6 cellular contexts compared by ENCODE assay signal in the genomic region with DNA sequence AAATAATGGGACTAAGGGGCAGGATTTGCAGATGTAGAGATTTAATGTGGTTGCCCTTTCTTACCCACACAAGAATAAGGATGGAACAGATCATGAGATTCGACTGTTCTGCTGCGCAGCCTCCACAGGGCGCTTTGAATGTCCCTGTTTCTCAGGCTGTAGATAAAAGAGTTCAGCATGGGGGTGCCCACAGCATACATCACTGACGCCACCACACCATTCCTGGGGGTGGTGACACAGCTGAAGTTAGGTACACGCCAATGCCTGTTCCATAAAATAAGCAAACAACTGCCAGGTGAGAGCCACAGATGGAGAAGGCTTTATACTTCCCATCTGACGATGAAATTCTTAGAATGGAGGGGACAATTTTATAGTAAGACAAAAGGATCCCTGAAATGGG. TPM values are rescaled to one million over a fixed set of nuclear protein-coding genes. Genes with fewer than 3 reads are reported as not detected.
"Had no signal": no experiment of that assay in that cellular context is flagged by ENCODE, and none has a peak within 500 bp of the region (broad histone marks: within the 10 kb centered on the region; RNA-seq: fewer than 3 reads in every experiment).

No MANE protein-coding gene starts in this region.

RNA-seq across cellular contexts. Expression of a gene that starts 24.9 kb away (rescaled TPM):
- total RNA-seq: GM23248, H4, H7, HepG2, HFFc6, HT1080 had no signal
- polyA plus RNA-seq: GM23248, HepG2 had no signal
